ENCODE assay signal across 8 cellular contexts in the genomic region with DNA sequence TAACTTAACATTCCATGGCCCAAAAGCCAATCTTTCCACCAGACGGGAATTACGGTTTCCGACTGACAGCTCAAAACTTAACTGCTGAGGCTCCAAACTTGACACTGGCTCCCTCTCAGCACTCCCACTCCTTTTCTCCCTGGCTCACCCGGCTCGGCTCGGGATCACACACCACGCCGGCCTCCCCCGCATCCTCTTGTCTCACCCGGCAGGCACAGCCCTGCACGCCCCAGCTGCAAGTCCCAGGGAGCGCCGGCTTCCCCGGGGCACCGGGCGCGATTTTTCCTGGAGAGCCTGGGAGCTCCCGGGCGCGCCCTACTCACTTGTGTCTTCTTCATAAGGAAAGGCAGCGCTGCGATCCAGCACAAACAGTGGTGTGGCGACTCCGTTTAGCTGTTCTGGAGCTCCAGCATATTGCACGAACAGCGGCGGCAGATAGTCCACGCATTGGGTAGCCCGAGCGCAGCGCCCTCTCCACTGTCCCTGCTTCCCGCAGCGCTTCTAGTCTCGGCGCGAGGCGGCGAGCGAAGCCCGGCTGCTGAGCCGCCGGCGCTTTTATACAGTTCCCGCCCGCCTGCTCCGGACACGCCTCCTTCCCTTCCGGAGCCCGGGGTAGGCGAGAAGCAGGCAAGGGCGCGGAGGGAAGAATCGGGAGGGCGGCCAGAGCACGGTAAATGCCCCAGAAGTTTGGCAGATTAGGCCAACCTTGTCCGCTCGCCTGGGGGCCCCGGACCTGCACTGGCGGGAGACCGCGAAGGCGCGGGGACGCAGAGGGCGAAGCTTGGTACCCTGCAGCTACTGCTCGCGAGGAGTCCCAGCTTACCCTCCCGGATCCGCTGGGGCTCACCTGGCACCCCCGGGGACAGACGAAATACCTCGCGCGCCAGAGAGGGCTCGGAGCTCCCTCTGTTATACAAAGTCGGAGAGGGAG. TPM values are rescaled to one million over a fixed set of nuclear protein-coding genes. Genes with fewer than 3 reads are reported as not detected.
DNase-seq lines count a peak whose midpoint lies in the region; ATAC-seq and TF ChIP-seq lines count a peak whose summit lies in the region.

A gene with protein sequence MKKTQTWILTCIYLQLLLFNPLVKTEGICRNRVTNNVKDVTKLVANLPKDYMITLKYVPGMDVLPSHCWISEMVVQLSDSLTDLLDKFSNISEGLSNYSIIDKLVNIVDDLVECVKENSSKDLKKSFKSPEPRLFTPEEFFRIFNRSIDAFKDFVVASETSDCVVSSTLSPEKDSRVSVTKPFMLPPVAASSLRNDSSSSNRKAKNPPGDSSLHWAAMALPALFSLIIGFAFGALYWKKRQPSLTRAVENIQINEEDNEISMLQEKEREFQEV (minus strand): TSS at position 531 of the 931 bp plus-strand sequence. CDS start 193 bp downstream, at position 338.

- H3K9me3 ChIP-seq in duodenal mucosa (ENCODE audit: control insufficient read depth in 1 of 2, low read length in 2 of 2), result no peaks in the 10 kb centered on the region
- H3K9me3 ChIP-seq in left lung, result no peaks in the 10 kb centered on the region
- H3K9me3 ChIP-seq in CD8-positive, alpha-beta T cell (ENCODE audit: low read length), result no peaks in the 10 kb centered on the region

- intact Hi-C loops in left lung (cut with DNase I), result no loop called here
- intact Hi-C loops in CD8-positive, alpha-beta T cell (cut with DNase I, micrococcal nuclease), result loop anchor here in 1 of 2 experiments (10.0 kb wide), 1 partner anchor 465 kb away; no protein-coding TSS in a partner anchor

- CTCF ChIA-PET in CD8-positive, alpha-beta T cell (lab: Charles Lee), result no interaction called here

- H3K27ac Mint-ChIP-seq in CD8-positive, alpha-beta T cell, result no peak within 1 kb of the TSS

- H3K4me3 Mint-ChIP-seq in CD8-positive, alpha-beta T cell, result no peak within 1 kb of the TSS

- H3K4me3 ChIP-seq in duodenal mucosa (ENCODE audit: low read depth in 1 of 2, low read length in 2 of 2), result peak within 1 kb of the TSS; percentile 85 to 98
- H3K4me3 ChIP-seq in left lung, result peak within 1 kb of the TSS; percentile 54 to 68
- no peak within 1 kb of the TSS for H3K4me3 ChIP-seq in CD8-positive, alpha-beta T cell (ENCODE audit: low read depth, low read length)

- peak; percentile 40 for DNase-seq in GM10266 (ENCODE audit: extremely low spot score)
- peak; percentile 84 for DNase-seq in NCI-H1417 treated with DMSO at 0.1 percent for 48 hours (lab: John Stamatoyannopoulos, UW)
- DNase-seq in SW 1271 (lab: John Stamatoyannopoulos, UW), result peak; percentile 62 to 76
- DNase-seq in left lung, result peak; percentile 85 to 93
- peak; percentile 1 for DNase-seq in stimulated activated CD8-positive, alpha-beta memory T cell treated with anti-CD3 and anti-CD28 coated beads, Interleukin-15, amount 100 ng/mL, for 24 hours (ENCODE audit: low read depth)
- no peak for DNase-seq in CD8-positive, alpha-beta T cell

- H3K27ac ChIP-seq in duodenal mucosa (ENCODE audit: low read depth, low read length) (peak within 1 kb of the TSS; percentile 43), left lung (peak within 1 kb of the TSS; percentile 81 to 86)
- no peak within 1 kb of the TSS for H3K27ac ChIP-seq in CD8-positive, alpha-beta T cell (ENCODE audit: low read depth, low read length)

- ATAC-seq in HG02571 (IDR thresholded peaks at IDR 0.05; ENCODE audit: unreplicated experiment), result peak; percentile 72
- ATAC-seq in left lung, result peak; percentile 94
- ATAC-seq in CD8-positive, alpha-beta T cell, result no peak

- H3K4me1 Mint-ChIP-seq in CD8-positive, alpha-beta T cell (ENCODE audit: low read depth), result peaks cover 12% of the 10 kb centered on the region

- H3K27me3 ChIP-seq in duodenal mucosa (ENCODE audit: control insufficient read depth in 1 of 2, insufficient read depth in 2 of 2, low read length in 2 of 2), result no peaks in the 10 kb centered on the region
- H3K27me3 ChIP-seq in left lung, result peaks cover 0 to 41% of the 10 kb centered on the region in 2 donors
- H3K27me3 ChIP-seq in CD8-positive, alpha-beta T cell (ENCODE audit: insufficient read depth, low read length), result peaks cover 3% of the 10 kb centered on the region

- POLR2A ChIA-PET in CD8-positive, alpha-beta T cell (lab: Charles Lee), result no interaction called here

- peak within 1 kb of the TSS; percentile 73 to 75 for H3K9ac ChIP-seq in duodenal mucosa (ENCODE audit: low read depth in 1 of 2, low read length in 2 of 2)

- no peaks in the 10 kb centered on the region for H3K36me3 Mint-ChIP-seq in CD8-positive, alpha-beta T cell

- H3K4me1 ChIP-seq in duodenal mucosa (ENCODE audit: control insufficient read depth in 1 of 2, insufficient read depth in 2 of 2, low read length in 2 of 2), result peaks cover 0 to 12% of the 10 kb centered on the region in 2 donors
- H3K4me1 ChIP-seq in left lung, result peaks cover 0 to 12% of the 10 kb centered on the region in 2 donors
- H3K4me1 ChIP-seq in CD8-positive, alpha-beta T cell (ENCODE audit: insufficient read depth, low read length), result no peaks in the 10 kb centered on the region

- H3K9me3 Mint-ChIP-seq in CD8-positive, alpha-beta T cell, result peaks cover 4% of the 10 kb centered on the region

- TF ChIP-seq CTCF in GM10266 (IDR thresholded peaks at IDR 0.05; ENCODE audit: control insufficient read depth, insufficient read depth, low read depth, missing control alignments) (no peak), left lung (IDR thresholded peaks at IDR 0.05) (no peak)
- TF ChIP-seq CTCF in CD8-positive, alpha-beta T cell (IDR thresholded peaks at IDR 0.05), result no peak

- H3K36me3 ChIP-seq in duodenal mucosa (ENCODE audit: control insufficient read depth in 1 of 2, insufficient read depth in 2 of 2, low read length in 2 of 2) (no peaks in the 10 kb centered on the region), left lung (no peaks in the 10 kb centered on the region)
- H3K36me3 ChIP-seq in CD8-positive, alpha-beta T cell (ENCODE audit: insufficient read depth, low read length), result no peaks in the 10 kb centered on the region

- H3K27me3 Mint-ChIP-seq in CD8-positive, alpha-beta T cell (ENCODE audit: low read depth), result peaks cover 35% of the 10 kb centered on the region

RNA-seq across cellular contexts. Expression of the gene that starts here (rescaled TPM):
- 10 to 100 TPM; 52.6 to 69.1 TPM for total RNA-seq in left lung
- not detected for total RNA-seq in CD8-positive, alpha-beta T cell

Comparison
In these comparisons a context has a peak if more than half of its experiments do, and no peak if none do; other contexts are left out.
1. RNA of the gene that starts here (total RNA-seq): 52.6 to 69.1 TPM in left lung; not detected in CD8-positive, alpha-beta T cell; every median in the first group is over 10 times any median in the second.
2. DNase-seq: peak in GM10266 (single experiment), NCI-H1417 treated with DMSO at 0.1 percent for 48 hours (single experiment), SW 1271 (2 of 2), left lung (2 of 2) and stimulated activated CD8-positive, alpha-beta memory T cell treated with anti-CD3 and anti-CD28 coated beads, Interleukin-15, amount 100 ng/mL, for 24 hours (single experiment); none in CD8-positive, alpha-beta T cell (0 of 7).